Comparison of ENCODE assay signal across 1 cellular context in the genomic region with DNA sequence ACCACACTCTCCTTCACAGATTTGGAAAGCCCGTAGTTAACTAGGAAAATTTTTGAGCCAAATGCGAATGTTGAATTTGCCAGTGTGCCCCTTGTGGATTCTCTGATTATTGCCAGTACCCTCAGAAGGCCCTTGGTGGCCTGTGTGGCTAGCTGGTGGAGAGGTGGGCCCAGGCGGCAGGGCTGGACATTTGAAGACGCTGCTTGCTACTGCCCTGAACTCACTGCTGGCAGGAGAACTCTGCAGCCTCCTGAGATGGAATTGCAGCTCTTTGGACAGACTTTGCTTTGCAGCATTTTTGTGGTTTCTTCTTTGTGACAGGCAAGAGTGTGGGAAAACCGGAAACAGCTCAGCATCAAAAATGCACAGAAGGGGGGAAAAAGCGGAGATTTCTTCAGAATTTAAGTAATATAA.
TF ChIP-seq lines count a peak whose summit lies in the region.

No MANE protein-coding gene starts in this region.

TF ChIP-seq in GM12878, 131 proteins besides CTCF, POLR2A, EP300 and RAD21 (continued from another document):
- TF ChIP-seq, protein P1, sequence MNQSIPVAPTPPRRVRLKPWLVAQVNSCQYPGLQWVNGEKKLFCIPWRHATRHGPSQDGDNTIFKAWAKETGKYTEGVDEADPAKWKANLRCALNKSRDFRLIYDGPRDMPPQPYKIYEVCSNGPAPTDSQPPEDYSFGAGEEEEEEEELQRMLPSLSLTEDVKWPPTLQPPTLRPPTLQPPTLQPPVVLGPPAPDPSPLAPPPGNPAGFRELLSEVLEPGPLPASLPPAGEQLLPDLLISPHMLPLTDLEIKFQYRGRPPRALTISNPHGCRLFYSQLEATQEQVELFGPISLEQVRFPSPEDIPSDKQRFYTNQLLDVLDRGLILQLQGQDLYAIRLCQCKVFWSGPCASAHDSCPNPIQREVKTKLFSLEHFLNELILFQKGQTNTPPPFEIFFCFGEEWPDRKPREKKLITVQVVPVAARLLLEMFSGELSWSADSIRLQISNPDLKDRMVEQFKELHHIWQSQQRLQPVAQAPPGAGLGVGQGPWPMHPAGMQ (IDR thresholded peaks at IDR 0.05; ENCODE audit: borderline replicate concordance): no peak
TF ChIP-seq in GM12878: peak in this region for 0.
